In genomic region chr16:50534556-50534955, GRCh38 we compare ENCODE assay signal across 18 cellular contexts. TPM values are rescaled to one million over a fixed set of nuclear protein-coding genes. Genes with fewer than 3 reads are reported as not detected.
A peak's percentile ranks its signal among the peaks of the same experiment; 100 is the strongest.
DNase-seq lines count a peak whose midpoint lies in the region; ATAC-seq and TF ChIP-seq lines count a peak whose summit lies in the region.
"Had no signal": no experiment of that assay in that cellular context is flagged by ENCODE, and none has a peak within 500 bp of the region (broad histone marks: within the 10 kb centered on the region; RNA-seq: fewer than 3 reads in every experiment).

No MANE protein-coding gene starts in this region.

- H3K9me3 Mint-ChIP-seq in type B pancreatic cell, result no peaks in the 10 kb centered on the region
- H3K9me3 Mint-ChIP-seq in stimulated activated memory B cell treated with anti-CD40 and anti-IgM and Interleukin-4, amounts not matched to agents 10 μg/mL and 1 μg/mL and 100 μg/mL, for 72 hours, result peaks cover 3% of the 10 kb centered on the region

- ATAC-seq in left lobe of liver, result no peak
- no peak for ATAC-seq in stimulated activated memory B cell treated with anti-CD40 and anti-IgM and Interleukin-4, amounts not matched to agents 10 μg/mL and 1 μg/mL and 100 μg/mL, for 72 hours
- ATAC-seq: GM23338 had no signal

- no peaks in the 10 kb centered on the region for H3K36me3 Mint-ChIP-seq in type B pancreatic cell
- H3K36me3 Mint-ChIP-seq in stimulated activated memory B cell treated with anti-CD40 and anti-IgM and Interleukin-4, amounts not matched to agents 10 μg/mL and 1 μg/mL and 100 μg/mL, for 72 hours, result no peaks in the 10 kb centered on the region

- no peak overlapping the region for H3K4me3 Mint-ChIP-seq in type B pancreatic cell
- H3K4me3 Mint-ChIP-seq in stimulated activated memory B cell treated with anti-CD40 and anti-IgM and Interleukin-4, amounts not matched to agents 10 μg/mL and 1 μg/mL and 100 μg/mL, for 72 hours, result no peak overlapping the region
- H3K4me3 Mint-ChIP-seq: CD4-positive, CD25-positive, alpha-beta regulatory T cell; GM23338; H9 had no signal

- no peak overlapping the region for H3K27ac Mint-ChIP-seq in type B pancreatic cell
- H3K27ac Mint-ChIP-seq in stimulated activated memory B cell treated with anti-CD40 and anti-IgM and Interleukin-4, amounts not matched to agents 10 μg/mL and 1 μg/mL and 100 μg/mL, for 72 hours, result no peak overlapping the region
- H3K27ac Mint-ChIP-seq: CD4-positive, CD25-positive, alpha-beta regulatory T cell; GM23338; H9 had no signal

- H3K4me1 Mint-ChIP-seq in type B pancreatic cell (ENCODE audit: unreplicated experiment), result peaks cover 16% of the 10 kb centered on the region
- no peaks in the 10 kb centered on the region for H3K4me1 Mint-ChIP-seq in stimulated activated memory B cell treated with anti-CD40 and anti-IgM and Interleukin-4, amounts not matched to agents 10 μg/mL and 1 μg/mL and 100 μg/mL, for 72 hours

- no peak for TF ChIP-seq CTCF in coronary artery (IDR thresholded peaks at IDR 0.05)
- TF ChIP-seq CTCF in type B pancreatic cell (conservative IDR thresholded peaks at IDR 0.05), result no peak

- peak; percentile 21 for DNase-seq in activated CD8-positive, alpha-beta memory T cell treated with anti-CD3 and anti-CD28 coated beads for 24 hours
- no peak for DNase-seq in activated CD8-positive, alpha-beta memory T cell treated with anti-CD3 and anti-CD28 coated beads, Interleukin-2, amount 50 U/mL, for 4 hours
- peak; percentile 14 for DNase-seq in coronary artery (ENCODE audit: low spot score)
- DNase-seq in left lobe of liver (ENCODE audit: low spot score), result peak; percentile 14
- peak; percentile 44 for DNase-seq in type B pancreatic cell (ENCODE audit: extremely low spot score, unreplicated experiment)
- DNase-seq in SW 1271 (lab: John Stamatoyannopoulos, UW), result no peak
- DNase-seq: AML-193; Calu3; CD4-positive, CD25-positive, alpha-beta regulatory T cell; DMS 273 treated with DMSO at 0.1 percent for 48 hours; DMS79 treated with DMSO at 0.1 percent for 48 hours; EL; H9; IMR-90 had no signal

- no peak overlapping the region for H3K27ac ChIP-seq in coronary artery
- H3K27ac ChIP-seq: 22Rv1, BLaER1 had no signal

- H3K4me3 ChIP-seq in coronary artery, result no peak overlapping the region
- H3K4me3 ChIP-seq: BLaER1, GM23338 had no signal

- H3K27me3 Mint-ChIP-seq in type B pancreatic cell, result peaks cover 11% of the 10 kb centered on the region
- peaks cover 33% of the 10 kb centered on the region for H3K27me3 Mint-ChIP-seq in stimulated activated memory B cell treated with anti-CD40 and anti-IgM and Interleukin-4, amounts not matched to agents 10 μg/mL and 1 μg/mL and 100 μg/mL, for 72 hours

RNA-seq across cellular contexts. Expression of gene NKD1, which starts 13.6 kb away (rescaled TPM):
- total RNA-seq in left lobe of liver (3.9 TPM), type B pancreatic cell (ENCODE audit: low replicate concordance) (33.8 and 43.2 TPM in 2 replicates)
- total RNA-seq: IMR-90 had no signal

Comparison
In these comparisons a context has a peak if more than half of its experiments do, and no peak if none do; other contexts are left out.
1. DNase-seq: peak in activated CD8-positive, alpha-beta memory T cell treated with anti-CD3 and anti-CD28 coated beads for 24 hours (single experiment), coronary artery (single experiment), left lobe of liver (single experiment) and type B pancreatic cell (single experiment); none in activated CD8-positive, alpha-beta memory T cell treated with anti-CD3 and anti-CD28 coated beads, Interleukin-2, amount 50 U/mL, for 4 hours (single experiment) and SW 1271 (0 of 2).